In the genomic region with DNA sequence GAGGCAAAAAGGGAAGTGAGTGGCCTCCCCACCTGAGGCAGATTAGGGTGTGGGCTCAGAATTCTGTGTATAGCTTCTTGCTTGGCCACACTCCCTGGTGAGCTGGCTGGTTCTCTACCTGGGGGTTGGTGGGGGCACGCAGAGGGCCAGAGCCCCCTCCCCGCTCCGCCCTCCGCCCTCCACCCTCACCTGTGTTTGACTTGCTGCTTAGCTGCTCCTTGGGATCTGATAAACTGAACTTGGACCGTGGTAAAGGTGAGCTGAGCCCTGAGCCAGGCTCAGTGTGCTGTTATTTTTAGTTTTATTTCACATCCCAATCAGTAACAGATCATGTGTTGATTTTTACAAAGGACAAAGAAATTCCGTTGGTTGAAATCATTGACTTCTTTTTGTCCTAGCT, we compare ENCODE assay signal across 2 cellular contexts.
TF ChIP-seq lines count a peak whose summit lies in the region.

No MANE protein-coding gene starts in this region.

TF ChIP-seq in SK-N-SH, 30 proteins besides CTCF, POLR2A, EP300 and RAD21:
- TF ChIP-seq YY1 (IDR thresholded peaks at IDR 0.05; ENCODE audit: low read depth) (no peak), TCF12 (IDR thresholded peaks at IDR 0.05) (no peak), MEF2A (IDR thresholded peaks at IDR 0.05; ENCODE audit: borderline replicate concordance, low read depth) (no peak), FOSL2 (IDR thresholded peaks at IDR 0.05; ENCODE audit: borderline replicate concordance, low read depth) (no peak), GATA2 (CRISPR knock-in tag; IDR thresholded peaks at IDR 0.05) (no peak), CHD2 (IDR thresholded peaks at IDR 0.05; ENCODE audit: low read length, partially characterized antibody) (no peak)
- TF ChIP-seq, protein P1, sequence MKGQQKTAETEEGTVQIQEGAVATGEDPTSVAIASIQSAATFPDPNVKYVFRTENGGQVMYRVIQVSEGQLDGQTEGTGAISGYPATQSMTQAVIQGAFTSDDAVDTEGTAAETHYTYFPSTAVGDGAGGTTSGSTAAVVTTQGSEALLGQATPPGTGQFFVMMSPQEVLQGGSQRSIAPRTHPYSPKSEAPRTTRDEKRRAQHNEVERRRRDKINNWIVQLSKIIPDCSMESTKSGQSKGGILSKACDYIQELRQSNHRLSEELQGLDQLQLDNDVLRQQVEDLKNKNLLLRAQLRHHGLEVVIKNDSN (IDR thresholded peaks at IDR 0.05; ENCODE audit: borderline replicate concordance, low read depth): no peak
- TF ChIP-seq, protein P2, sequence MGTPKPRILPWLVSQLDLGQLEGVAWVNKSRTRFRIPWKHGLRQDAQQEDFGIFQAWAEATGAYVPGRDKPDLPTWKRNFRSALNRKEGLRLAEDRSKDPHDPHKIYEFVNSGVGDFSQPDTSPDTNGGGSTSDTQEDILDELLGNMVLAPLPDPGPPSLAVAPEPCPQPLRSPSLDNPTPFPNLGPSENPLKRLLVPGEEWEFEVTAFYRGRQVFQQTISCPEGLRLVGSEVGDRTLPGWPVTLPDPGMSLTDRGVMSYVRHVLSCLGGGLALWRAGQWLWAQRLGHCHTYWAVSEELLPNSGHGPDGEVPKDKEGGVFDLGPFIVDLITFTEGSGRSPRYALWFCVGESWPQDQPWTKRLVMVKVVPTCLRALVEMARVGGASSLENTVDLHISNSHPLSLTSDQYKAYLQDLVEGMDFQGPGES (IDR thresholded peaks at IDR 0.05; ENCODE audit: low read depth, low read length): no peak

TF ChIP-seq in SK-N-SH treated with all-trans-retinoic acid at 6 μM for 48 hours, 23 proteins besides CTCF, POLR2A, EP300 and RAD21:
- TF ChIP-seq GLIS3 (CRISPR knock-in tag; IDR thresholded peaks at IDR 0.05) (no peak), TOX (CRISPR knock-in tag; IDR thresholded peaks at IDR 0.05; ENCODE audit: borderline replicate concordance) (no peak), TSHZ2 (CRISPR knock-in tag; IDR thresholded peaks at IDR 0.05) (no peak), ARNTL (CRISPR knock-in tag; IDR thresholded peaks at IDR 0.05; ENCODE audit: borderline replicate concordance, low read depth) (no peak), OSR1 (CRISPR knock-in tag; IDR thresholded peaks at IDR 0.05) (no peak), ZNF565 (CRISPR knock-in tag; conservative IDR thresholded peaks at IDR 0.05; ENCODE audit: low read depth) (no peak), ISL1 (CRISPR knock-in tag; IDR thresholded peaks at IDR 0.05) (no peak), ZNF70 (CRISPR knock-in tag; IDR thresholded peaks at IDR 0.05) (no peak), RARB (CRISPR knock-in tag; IDR thresholded peaks at IDR 0.05) (no peak), CSRNP3 (CRISPR knock-in tag; IDR thresholded peaks at IDR 0.05) (no peak), BACH2 (CRISPR knock-in tag; IDR thresholded peaks at IDR 0.05; ENCODE audit: borderline replicate concordance) (no peak), SNAI2 (CRISPR knock-in tag; IDR thresholded peaks at IDR 0.05) (no peak), ZNF8 (CRISPR knock-in tag; IDR thresholded peaks at IDR 0.05) (no peak), PATZ1 (CRISPR knock-in tag; IDR thresholded peaks at IDR 0.05; ENCODE audit: borderline replicate concordance) (no peak)
- TF ChIP-seq, protein P3, sequence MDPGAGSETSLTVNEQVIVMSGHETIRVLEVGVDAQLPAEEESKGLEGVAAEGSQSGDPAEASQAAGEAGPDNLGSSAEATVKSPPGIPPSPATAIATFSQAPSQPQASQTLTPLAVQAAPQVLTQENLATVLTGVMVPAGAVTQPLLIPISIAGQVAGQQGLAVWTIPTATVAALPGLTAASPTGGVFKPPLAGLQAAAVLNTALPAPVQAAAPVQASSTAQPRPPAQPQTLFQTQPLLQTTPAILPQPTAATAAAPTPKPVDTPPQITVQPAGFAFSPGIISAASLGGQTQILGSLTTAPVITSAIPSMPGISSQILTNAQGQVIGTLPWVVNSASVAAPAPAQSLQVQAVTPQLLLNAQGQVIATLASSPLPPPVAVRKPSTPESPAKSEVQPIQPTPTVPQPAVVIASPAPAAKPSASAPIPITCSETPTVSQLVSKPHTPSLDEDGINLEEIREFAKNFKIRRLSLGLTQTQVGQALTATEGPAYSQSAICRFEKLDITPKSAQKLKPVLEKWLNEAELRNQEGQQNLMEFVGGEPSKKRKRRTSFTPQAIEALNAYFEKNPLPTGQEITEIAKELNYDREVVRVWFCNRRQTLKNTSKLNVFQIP (CRISPR knock-in tag; IDR thresholded peaks at IDR 0.05; ENCODE audit: borderline replicate concordance, low read depth): no peak
- TF ChIP-seq, protein P4, sequence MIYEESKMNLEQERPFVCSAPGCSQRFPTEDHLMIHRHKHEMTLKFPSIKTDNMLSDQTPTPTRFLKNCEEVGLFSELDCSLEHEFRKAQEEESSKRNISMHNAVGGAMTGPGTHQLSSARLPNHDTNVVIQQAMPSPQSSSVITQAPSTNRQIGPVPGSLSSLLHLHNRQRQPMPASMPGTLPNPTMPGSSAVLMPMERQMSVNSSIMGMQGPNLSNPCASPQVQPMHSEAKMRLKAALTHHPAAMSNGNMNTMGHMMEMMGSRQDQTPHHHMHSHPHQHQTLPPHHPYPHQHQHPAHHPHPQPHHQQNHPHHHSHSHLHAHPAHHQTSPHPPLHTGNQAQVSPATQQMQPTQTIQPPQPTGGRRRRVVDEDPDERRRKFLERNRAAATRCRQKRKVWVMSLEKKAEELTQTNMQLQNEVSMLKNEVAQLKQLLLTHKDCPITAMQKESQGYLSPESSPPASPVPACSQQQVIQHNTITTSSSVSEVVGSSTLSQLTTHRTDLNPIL (CRISPR knock-in tag; IDR thresholded peaks at IDR 0.05; ENCODE audit: low read depth): no peak
